Comparison of ENCODE assay signal across 8 cellular contexts in genomic region chr9:36407122-36407723, GRCh38. TPM values are rescaled to one million over a fixed set of nuclear protein-coding genes. Genes with fewer than 3 reads are reported as not detected.
DNase-seq lines count a peak whose midpoint lies in the region; ATAC-seq and TF ChIP-seq lines count a peak whose summit lies in the region.

No MANE protein-coding gene starts in this region.

- TF ChIP-seq CTCF in Caco-2 (IDR thresholded peaks at IDR 0.05; ENCODE audit: insufficient read depth in 1 of 2, low read depth in 1 of 2, low read length in 1 of 2, severe bottlenecking in 1 of 2, unreplicated experiment in 1 of 2) (peak; percentile 84 to 89), lung (IDR thresholded peaks at IDR 0.05; ENCODE audit: control extremely low read depth, extremely low read depth) (peak; percentile 92)

- H3K27me3 ChIP-seq in Caco-2 (replicated peaks; ENCODE audit: control insufficient read depth, insufficient read depth, low read length) (no peaks in the 10 kb centered on the region), lung (ENCODE audit: control insufficient read depth, insufficient read depth) (no peaks in the 10 kb centered on the region)

- H3K4me3 ChIP-seq in Caco-2 (ENCODE audit: low read depth, low read length) (no peak overlapping the region), lung (no peak overlapping the region)

- no peaks in the 10 kb centered on the region for H3K9me3 Mint-ChIP-seq in Caco-2 (ENCODE audit: unreplicated experiment)

- peaks cover 18% of the 10 kb centered on the region for H3K4me1 Mint-ChIP-seq in Caco-2 (ENCODE audit: low read depth, unreplicated experiment)

- peak overlapping the region; percentile 69 for H3K27ac Mint-ChIP-seq in Caco-2 (ENCODE audit: unreplicated experiment)

- no peaks in the 10 kb centered on the region for H3K27me3 Mint-ChIP-seq in Caco-2 (ENCODE audit: insufficient read depth, unreplicated experiment)

- no TSS peak for BruUV-seq in Caco-2 (replicated peaks; lab: Mats Ljungman, UMichigan)

- H3K27ac ChIP-seq in lung (ENCODE audit: low read depth in 1 of 2, low read length in 1 of 2): peak overlapping the region in 1 of 2 donors; percentile 24

- peak; percentile 59 for ATAC-seq in HG02852 (IDR thresholded peaks at IDR 0.05; ENCODE audit: unreplicated experiment)
- peak; percentile 85 for ATAC-seq in lung (ENCODE audit: insufficient read depth, low FRiP score)
- ATAC-seq in GM18873 (IDR thresholded peaks at IDR 0.05; ENCODE audit: low FRiP score, unreplicated experiment): no peak

- DNase-seq in Caco-2 (peak; percentile 67 to 69), NCI-H526 (lab: John Stamatoyannopoulos, UW) (peak; percentile 44 to 73), ecto neural progenitor cell (ENCODE audit: low spot score) (peak; percentile 61), lung (ENCODE audit: low spot score) (peak; percentile 51)
- DNase-seq in activated CD4-positive, alpha-beta T cell treated with anti-CD3 and anti-CD28 coated beads, Interleukin-2, amount 50 U/mL, for 4 hours: peak; percentile 42 to 47
- peak; percentile 25 for DNase-seq in stimulated activated CD8-positive, alpha-beta memory T cell treated with anti-CD3 and anti-CD28 coated beads, Interleukin-15, amount 100 ng/mL, for 1 hour (ENCODE audit: low read depth)

- WGBS in lung, 2 donors: 39 to 44% methylated on average over 4 of the region's 4 CpGs

- POLR2A ChIA-PET in Caco-2 (lab: Charles Lee): interaction anchor here (1.0 kb wide), 1 partner anchor 147 kb away, joined by 4 read pairs; no protein-coding TSS in a partner anchor

- intact Hi-C loops in Caco-2 (cut with micrococcal nuclease; ENCODE audit: unreplicated experiment): loop anchor here (1.0 to 2.0 kb wide), 4 partner anchors 13 to 322 kb away; no protein-coding TSS in a partner anchor

- peak overlapping the region; percentile 9 for H3K4me3 Mint-ChIP-seq in Caco-2 (ENCODE audit: unreplicated experiment)

- peaks cover 10% of the 10 kb centered on the region; the same call in 1 of the 2 replicates for H3K4me1 ChIP-seq in Caco-2
- H3K4me1 ChIP-seq in lung (ENCODE audit: control insufficient read depth in 2 of 2, insufficient read depth in 2 of 2, low read length in 2 of 2): no peaks in the 10 kb centered on the region

- no peaks in the 10 kb centered on the region for H3K36me3 ChIP-seq in Caco-2 (ENCODE audit: control insufficient read depth, insufficient read depth, low read length)
- peaks cover 0 to 2% of the 10 kb centered on the region in 2 donors for H3K36me3 ChIP-seq in lung (ENCODE audit: control insufficient read depth in 2 of 2, insufficient read depth in 2 of 2, low read length in 2 of 2)

- peaks cover 4% of the 10 kb centered on the region for H3K36me3 Mint-ChIP-seq in Caco-2 (ENCODE audit: insufficient read depth, unreplicated experiment)

- CTCF ChIA-PET in Caco-2 (lab: Charles Lee): interaction anchor here (0.6 to 3.2 kb wide), 26 partner anchors 9 to 997 kb away, joined by 3 to 98 read pairs (median 4); partner anchors contain the start of genes CLTA and GNE

- H3K9me3 ChIP-seq in Caco-2 (no peaks in the 10 kb centered on the region), lung (ENCODE audit: control insufficient read depth in 2 of 2, insufficient read depth in 1 of 2, low read length in 1 of 2) (no peaks in the 10 kb centered on the region)

RNA-seq across cellular contexts. Expression of gene RNF38, which starts 7.2 kb away (rescaled TPM):
- 41.0 and 43.3 TPM in 2 replicates for total RNA-seq in Caco-2 (2022)
- 10 to 100 TPM; 36.9 to 41.0 TPM for total RNA-seq in lung
- polyA plus RNA-seq in lung: 10 to 100 TPM in 1 of 2 donors, 1 to 10 TPM in 1; 7.6 to 14.2 TPM
